In genomic region chr9:39232123-39232991, GRCh38 we compare ENCODE assay signal across 1 cellular context. TPM values are rescaled to one million over a fixed set of nuclear protein-coding genes. Genes with fewer than 3 reads are reported as not detected.
"Had no signal": no experiment of that assay in that cellular context is flagged by ENCODE, and none has a peak within 500 bp of the region (broad histone marks: within the 10 kb centered on the region; RNA-seq: fewer than 3 reads in every experiment).

No MANE protein-coding gene starts in this region.

RNA-seq across cellular contexts. Expression of gene CNTNAP3, which starts 55.6 kb away (rescaled TPM):
- total RNA-seq: OCI-LY7 had no signal
